1 cellular context compared by ENCODE assay signal in the genomic region with DNA sequence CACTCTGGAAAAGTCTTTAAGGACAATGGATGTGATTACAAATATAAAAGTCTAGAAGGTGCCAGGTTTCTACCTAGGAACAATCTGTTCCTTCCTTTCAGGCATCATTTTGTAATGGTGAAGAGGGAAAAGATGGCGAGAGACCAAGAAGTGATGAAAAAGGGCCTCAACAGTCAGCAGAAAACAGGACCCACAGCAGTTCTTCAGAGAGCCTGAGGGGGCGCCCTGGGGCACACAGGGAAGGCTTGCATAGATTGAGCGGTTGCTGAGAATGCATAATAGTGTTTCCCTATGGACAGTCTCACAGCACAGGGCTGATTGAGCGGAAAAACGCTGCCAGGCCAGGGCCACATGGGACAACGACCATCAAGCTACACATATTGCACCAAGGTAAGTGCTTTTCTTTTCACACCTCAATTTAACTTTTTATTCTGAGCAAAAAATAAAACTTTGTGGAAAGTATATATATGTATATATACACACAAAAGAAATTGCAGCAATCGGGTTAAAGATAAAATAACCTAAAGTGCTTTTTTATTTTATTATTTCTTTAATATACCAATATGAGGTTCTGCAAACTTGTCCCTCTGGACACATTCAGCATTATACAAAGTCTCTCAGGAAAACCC.
A peak's percentile ranks its signal among the peaks of the same experiment; 100 is the strongest.
TF ChIP-seq lines count a peak whose summit lies in the region.

No MANE protein-coding gene starts in this region.

TF ChIP-seq in HepG2, 621 proteins besides CTCF, POLR2A, EP300 and RAD21 (continued from another document):
- TF ChIP-seq, protein P1, sequence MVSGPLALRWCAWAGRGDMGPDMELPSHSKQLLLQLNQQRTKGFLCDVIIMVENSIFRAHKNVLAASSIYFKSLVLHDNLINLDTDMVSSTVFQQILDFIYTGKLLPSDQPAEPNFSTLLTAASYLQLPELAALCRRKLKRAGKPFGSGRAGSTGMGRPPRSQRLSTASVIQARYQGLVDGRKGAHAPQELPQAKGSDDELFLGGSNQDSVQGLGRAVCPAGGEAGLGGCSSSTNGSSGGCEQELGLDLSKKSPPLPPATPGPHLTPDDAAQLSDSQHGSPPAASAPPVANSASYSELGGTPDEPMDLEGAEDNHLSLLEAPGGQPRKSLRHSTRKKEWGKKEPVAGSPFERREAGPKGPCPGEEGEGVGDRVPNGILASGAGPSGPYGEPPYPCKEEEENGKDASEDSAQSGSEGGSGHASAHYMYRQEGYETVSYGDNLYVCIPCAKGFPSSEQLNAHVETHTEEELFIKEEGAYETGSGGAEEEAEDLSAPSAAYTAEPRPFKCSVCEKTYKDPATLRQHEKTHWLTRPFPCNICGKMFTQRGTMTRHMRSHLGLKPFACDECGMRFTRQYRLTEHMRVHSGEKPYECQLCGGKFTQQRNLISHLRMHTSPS (CRISPR knock-in tag; IDR thresholded peaks at IDR 0.05; ENCODE audit: low read depth), result no peak
- TF ChIP-seq GABPA (IDR thresholded peaks at IDR 0.05; ENCODE audit: low read depth, low read length) (no peak), GABPA (CRISPR knock-in tag; IDR thresholded peaks at IDR 0.05; ENCODE audit: low read depth) (peak; percentile 49; the same call in 1 of the 2 replicates), SMC3 (IDR thresholded peaks at IDR 0.05; ENCODE audit: low read length) (peak; percentile 64; the same call in 1 of the 2 replicates), ZMAT3 (CRISPR knock-in tag; conservative IDR thresholded peaks at IDR 0.05) (no peak), POLR2G (IDR thresholded peaks at IDR 0.05; ENCODE audit: low read depth, low read length) (no peak), KLF15 (CRISPR knock-in tag; IDR thresholded peaks at IDR 0.05; ENCODE audit: borderline replicate concordance) (no peak), ZNF569 (CRISPR knock-in tag; IDR thresholded peaks at IDR 0.05; ENCODE audit: borderline replicate concordance) (no peak), ZNF607 (CRISPR knock-in tag; IDR thresholded peaks at IDR 0.05; ENCODE audit: borderline replicate concordance) (no peak), ZNF331 (CRISPR knock-in tag; IDR thresholded peaks at IDR 0.05) (peak; percentile 45; the same call in 1 of the 2 replicates), KDM5B (CRISPR knock-in tag; IDR thresholded peaks at IDR 0.05; ENCODE audit: borderline replicate concordance) (no peak), THAP11 (CRISPR knock-in tag; IDR thresholded peaks at IDR 0.05) (0 out of 2 replicates have a peak, but pooled peaks have one; percentile 26), HES4 (CRISPR knock-in tag; IDR thresholded peaks at IDR 0.05; ENCODE audit: borderline replicate concordance) (no peak), STAG1 (CRISPR knock-in tag; IDR thresholded peaks at IDR 0.05) (peak; percentile 53), KDM2A (CRISPR knock-in tag; IDR thresholded peaks at IDR 0.05; ENCODE audit: borderline replicate concordance, low read depth) (0 out of 2 replicates have a peak, but pooled peaks have one; percentile 33), CEBPB (IDR thresholded peaks at IDR 0.05; ENCODE audit: borderline replicate concordance, low read depth, low read length) (0 out of 2 replicates have a peak, but pooled peaks have one; percentile 1), XRCC5 (optimal IDR thresholded peaks at IDR 0.05; ENCODE audit: low read length) (peak; percentile 92), CBX1 (IDR thresholded peaks at IDR 0.05; ENCODE audit: low read depth) (no peak)
- TF ChIP-seq, protein P2, sequence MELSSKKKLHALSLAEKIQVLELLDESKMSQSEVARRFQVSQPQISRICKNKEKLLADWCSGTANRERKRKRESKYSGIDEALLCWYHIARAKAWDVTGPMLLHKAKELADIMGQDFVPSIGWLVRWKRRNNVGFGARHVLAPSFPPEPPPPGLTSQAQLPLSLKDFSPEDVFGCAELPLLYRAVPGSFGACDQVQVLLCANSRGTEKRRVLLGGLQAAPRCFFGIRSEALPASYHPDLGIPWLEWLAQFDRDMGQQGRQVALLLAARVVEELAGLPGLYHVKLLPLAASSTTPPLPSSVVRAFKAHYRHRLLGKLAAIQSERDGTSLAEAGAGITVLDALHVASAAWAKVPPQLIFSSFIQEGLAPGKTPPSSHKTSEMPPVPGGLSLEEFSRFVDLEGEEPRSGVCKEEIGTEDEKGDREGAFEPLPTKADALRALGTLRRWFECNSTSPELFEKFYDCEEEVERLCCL (CRISPR knock-in tag; IDR thresholded peaks at IDR 0.05; ENCODE audit: borderline replicate concordance), result no peak
- TF ChIP-seq, protein P3, sequence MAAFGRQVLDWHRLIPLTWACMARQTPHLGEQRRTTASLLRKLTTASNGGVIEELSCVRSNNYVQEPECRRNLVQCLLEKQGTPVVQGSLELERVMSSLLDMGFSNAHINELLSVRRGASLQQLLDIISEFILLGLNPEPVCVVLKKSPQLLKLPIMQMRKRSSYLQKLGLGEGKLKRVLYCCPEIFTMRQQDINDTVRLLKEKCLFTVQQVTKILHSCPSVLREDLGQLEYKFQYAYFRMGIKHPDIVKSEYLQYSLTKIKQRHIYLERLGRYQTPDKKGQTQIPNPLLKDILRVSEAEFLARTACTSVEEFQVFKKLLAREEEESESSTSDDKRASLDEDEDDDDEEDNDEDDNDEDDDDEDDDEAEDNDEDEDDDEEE (CRISPR knock-in tag; IDR thresholded peaks at IDR 0.05), result no peak
- TF ChIP-seq, protein P4, sequence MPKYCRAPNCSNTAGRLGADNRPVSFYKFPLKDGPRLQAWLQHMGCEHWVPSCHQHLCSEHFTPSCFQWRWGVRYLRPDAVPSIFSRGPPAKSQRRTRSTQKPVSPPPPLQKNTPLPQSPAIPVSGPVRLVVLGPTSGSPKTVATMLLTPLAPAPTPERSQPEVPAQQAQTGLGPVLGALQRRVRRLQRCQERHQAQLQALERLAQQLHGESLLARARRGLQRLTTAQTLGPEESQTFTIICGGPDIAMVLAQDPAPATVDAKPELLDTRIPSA (CRISPR knock-in tag; IDR thresholded peaks at IDR 0.05; ENCODE audit: borderline replicate concordance), result no peak
- TF ChIP-seq, protein P5, sequence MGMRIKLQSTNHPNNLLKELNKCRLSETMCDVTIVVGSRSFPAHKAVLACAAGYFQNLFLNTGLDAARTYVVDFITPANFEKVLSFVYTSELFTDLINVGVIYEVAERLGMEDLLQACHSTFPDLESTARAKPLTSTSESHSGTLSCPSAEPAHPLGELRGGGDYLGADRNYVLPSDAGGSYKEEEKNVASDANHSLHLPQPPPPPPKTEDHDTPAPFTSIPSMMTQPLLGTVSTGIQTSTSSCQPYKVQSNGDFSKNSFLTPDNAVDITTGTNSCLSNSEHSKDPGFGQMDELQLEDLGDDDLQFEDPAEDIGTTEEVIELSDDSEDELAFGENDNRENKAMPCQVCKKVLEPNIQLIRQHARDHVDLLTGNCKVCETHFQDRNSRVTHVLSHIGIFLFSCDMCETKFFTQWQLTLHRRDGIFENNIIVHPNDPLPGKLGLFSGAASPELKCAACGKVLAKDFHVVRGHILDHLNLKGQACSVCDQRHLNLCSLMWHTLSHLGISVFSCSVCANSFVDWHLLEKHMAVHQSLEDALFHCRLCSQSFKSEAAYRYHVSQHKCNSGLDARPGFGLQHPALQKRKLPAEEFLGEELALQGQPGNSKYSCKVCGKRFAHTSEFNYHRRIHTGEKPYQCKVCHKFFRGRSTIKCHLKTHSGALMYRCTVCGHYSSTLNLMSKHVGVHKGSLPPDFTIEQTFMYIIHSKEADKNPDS (CRISPR knock-in tag; IDR thresholded peaks at IDR 0.05), result no peak
- TF ChIP-seq, protein P6, sequence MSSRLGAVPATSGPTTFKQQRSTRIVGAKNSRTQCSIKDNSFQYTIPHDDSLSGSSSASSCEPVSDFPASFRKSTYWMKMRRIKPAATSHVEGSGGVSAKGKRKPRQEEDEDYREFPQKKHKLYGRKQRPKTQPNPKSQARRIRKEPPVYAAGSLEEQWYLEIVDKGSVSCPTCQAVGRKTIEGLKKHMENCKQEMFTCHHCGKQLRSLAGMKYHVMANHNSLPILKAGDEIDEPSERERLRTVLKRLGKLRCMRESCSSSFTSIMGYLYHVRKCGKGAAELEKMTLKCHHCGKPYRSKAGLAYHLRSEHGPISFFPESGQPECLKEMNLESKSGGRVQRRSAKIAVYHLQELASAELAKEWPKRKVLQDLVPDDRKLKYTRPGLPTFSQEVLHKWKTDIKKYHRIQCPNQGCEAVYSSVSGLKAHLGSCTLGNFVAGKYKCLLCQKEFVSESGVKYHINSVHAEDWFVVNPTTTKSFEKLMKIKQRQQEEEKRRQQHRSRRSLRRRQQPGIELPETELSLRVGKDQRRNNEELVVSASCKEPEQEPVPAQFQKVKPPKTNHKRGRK (CRISPR knock-in tag; IDR thresholded peaks at IDR 0.05), result no peak
- TF ChIP-seq, protein P7, sequence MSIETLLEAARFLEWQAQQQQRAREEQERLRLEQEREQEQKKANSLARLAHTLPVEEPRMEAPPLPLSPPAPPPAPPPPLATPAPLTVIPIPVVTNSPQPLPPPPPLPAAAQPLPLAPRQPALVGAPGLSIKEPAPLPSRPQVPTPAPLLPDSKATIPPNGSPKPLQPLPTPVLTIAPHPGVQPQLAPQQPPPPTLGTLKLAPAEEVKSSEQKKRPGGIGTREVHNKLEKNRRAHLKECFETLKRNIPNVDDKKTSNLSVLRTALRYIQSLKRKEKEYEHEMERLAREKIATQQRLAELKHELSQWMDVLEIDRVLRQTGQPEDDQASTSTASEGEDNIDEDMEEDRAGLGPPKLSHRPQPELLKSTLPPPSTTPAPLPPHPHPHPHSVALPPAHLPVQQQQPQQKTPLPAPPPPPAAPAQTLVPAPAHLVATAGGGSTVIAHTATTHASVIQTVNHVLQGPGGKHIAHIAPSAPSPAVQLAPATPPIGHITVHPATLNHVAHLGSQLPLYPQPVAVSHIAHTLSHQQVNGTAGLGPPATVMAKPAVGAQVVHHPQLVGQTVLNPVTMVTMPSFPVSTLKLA (IDR thresholded peaks at IDR 0.05), result no peak
- TF ChIP-seq, protein P8, sequence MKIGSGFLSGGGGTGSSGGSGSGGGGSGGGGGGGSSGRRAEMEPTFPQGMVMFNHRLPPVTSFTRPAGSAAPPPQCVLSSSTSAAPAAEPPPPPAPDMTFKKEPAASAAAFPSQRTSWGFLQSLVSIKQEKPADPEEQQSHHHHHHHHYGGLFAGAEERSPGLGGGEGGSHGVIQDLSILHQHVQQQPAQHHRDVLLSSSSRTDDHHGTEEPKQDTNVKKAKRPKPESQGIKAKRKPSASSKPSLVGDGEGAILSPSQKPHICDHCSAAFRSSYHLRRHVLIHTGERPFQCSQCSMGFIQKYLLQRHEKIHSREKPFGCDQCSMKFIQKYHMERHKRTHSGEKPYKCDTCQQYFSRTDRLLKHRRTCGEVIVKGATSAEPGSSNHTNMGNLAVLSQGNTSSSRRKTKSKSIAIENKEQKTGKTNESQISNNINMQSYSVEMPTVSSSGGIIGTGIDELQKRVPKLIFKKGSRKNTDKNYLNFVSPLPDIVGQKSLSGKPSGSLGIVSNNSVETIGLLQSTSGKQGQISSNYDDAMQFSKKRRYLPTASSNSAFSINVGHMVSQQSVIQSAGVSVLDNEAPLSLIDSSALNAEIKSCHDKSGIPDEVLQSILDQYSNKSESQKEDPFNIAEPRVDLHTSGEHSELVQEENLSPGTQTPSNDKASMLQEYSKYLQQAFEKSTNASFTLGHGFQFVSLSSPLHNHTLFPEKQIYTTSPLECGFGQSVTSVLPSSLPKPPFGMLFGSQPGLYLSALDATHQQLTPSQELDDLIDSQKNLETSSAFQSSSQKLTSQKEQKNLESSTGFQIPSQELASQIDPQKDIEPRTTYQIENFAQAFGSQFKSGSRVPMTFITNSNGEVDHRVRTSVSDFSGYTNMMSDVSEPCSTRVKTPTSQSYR (CRISPR knock-in tag; IDR thresholded peaks at IDR 0.05; ENCODE audit: borderline replicate concordance), result no peak
- TF ChIP-seq, protein P9, sequence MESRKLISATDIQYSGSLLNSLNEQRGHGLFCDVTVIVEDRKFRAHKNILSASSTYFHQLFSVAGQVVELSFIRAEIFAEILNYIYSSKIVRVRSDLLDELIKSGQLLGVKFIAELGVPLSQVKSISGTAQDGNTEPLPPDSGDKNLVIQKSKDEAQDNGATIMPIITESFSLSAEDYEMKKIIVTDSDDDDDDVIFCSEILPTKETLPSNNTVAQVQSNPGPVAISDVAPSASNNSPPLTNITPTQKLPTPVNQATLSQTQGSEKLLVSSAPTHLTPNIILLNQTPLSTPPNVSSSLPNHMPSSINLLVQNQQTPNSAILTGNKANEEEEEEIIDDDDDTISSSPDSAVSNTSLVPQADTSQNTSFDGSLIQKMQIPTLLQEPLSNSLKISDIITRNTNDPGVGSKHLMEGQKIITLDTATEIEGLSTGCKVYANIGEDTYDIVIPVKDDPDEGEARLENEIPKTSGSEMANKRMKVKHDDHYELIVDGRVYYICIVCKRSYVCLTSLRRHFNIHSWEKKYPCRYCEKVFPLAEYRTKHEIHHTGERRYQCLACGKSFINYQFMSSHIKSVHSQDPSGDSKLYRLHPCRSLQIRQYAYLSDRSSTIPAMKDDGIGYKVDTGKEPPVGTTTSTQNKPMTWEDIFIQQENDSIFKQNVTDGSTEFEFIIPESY (CRISPR knock-in tag; IDR thresholded peaks at IDR 0.05), result peak; percentile 42; the same call in 1 of the 2 replicates
- TF ChIP-seq, protein P10, sequence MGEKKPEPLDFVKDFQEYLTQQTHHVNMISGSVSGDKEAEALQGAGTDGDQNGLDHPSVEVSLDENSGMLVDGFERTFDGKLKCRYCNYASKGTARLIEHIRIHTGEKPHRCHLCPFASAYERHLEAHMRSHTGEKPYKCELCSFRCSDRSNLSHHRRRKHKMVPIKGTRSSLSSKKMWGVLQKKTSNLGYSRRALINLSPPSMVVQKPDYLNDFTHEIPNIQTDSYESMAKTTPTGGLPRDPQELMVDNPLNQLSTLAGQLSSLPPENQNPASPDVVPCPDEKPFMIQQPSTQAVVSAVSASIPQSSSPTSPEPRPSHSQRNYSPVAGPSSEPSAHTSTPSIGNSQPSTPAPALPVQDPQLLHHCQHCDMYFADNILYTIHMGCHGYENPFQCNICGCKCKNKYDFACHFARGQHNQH (CRISPR knock-in tag; IDR thresholded peaks at IDR 0.05), result 0 out of 2 replicates have a peak, but pooled peaks have one; percentile 34
